Comparison of ENCODE assay signal across 1 cellular context in the genomic region with DNA sequence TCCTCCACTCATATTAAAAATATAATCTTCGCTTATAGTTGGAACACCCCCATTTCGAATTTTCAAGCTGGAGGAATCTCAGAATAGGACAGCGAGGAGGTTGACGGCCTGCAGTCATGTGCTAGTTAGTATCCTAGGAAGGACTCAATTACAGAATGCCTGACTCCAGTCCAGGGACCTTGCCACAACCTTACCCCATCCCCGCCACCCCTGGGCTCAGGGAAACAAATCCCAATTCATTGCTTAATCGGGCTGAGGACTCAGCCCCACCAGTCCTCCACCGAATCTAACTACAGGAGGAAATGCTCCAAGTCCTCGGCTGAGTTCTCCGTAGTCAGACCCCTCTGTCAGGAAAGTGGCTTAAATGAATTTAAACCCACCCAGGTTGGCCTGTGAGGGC.
TF ChIP-seq lines count a peak whose summit lies in the region.

No MANE protein-coding gene starts in this region.

TF ChIP-seq in GM23338, 12 proteins besides CTCF, POLR2A, EP300 and RAD21:
- TF ChIP-seq, protein P1, sequence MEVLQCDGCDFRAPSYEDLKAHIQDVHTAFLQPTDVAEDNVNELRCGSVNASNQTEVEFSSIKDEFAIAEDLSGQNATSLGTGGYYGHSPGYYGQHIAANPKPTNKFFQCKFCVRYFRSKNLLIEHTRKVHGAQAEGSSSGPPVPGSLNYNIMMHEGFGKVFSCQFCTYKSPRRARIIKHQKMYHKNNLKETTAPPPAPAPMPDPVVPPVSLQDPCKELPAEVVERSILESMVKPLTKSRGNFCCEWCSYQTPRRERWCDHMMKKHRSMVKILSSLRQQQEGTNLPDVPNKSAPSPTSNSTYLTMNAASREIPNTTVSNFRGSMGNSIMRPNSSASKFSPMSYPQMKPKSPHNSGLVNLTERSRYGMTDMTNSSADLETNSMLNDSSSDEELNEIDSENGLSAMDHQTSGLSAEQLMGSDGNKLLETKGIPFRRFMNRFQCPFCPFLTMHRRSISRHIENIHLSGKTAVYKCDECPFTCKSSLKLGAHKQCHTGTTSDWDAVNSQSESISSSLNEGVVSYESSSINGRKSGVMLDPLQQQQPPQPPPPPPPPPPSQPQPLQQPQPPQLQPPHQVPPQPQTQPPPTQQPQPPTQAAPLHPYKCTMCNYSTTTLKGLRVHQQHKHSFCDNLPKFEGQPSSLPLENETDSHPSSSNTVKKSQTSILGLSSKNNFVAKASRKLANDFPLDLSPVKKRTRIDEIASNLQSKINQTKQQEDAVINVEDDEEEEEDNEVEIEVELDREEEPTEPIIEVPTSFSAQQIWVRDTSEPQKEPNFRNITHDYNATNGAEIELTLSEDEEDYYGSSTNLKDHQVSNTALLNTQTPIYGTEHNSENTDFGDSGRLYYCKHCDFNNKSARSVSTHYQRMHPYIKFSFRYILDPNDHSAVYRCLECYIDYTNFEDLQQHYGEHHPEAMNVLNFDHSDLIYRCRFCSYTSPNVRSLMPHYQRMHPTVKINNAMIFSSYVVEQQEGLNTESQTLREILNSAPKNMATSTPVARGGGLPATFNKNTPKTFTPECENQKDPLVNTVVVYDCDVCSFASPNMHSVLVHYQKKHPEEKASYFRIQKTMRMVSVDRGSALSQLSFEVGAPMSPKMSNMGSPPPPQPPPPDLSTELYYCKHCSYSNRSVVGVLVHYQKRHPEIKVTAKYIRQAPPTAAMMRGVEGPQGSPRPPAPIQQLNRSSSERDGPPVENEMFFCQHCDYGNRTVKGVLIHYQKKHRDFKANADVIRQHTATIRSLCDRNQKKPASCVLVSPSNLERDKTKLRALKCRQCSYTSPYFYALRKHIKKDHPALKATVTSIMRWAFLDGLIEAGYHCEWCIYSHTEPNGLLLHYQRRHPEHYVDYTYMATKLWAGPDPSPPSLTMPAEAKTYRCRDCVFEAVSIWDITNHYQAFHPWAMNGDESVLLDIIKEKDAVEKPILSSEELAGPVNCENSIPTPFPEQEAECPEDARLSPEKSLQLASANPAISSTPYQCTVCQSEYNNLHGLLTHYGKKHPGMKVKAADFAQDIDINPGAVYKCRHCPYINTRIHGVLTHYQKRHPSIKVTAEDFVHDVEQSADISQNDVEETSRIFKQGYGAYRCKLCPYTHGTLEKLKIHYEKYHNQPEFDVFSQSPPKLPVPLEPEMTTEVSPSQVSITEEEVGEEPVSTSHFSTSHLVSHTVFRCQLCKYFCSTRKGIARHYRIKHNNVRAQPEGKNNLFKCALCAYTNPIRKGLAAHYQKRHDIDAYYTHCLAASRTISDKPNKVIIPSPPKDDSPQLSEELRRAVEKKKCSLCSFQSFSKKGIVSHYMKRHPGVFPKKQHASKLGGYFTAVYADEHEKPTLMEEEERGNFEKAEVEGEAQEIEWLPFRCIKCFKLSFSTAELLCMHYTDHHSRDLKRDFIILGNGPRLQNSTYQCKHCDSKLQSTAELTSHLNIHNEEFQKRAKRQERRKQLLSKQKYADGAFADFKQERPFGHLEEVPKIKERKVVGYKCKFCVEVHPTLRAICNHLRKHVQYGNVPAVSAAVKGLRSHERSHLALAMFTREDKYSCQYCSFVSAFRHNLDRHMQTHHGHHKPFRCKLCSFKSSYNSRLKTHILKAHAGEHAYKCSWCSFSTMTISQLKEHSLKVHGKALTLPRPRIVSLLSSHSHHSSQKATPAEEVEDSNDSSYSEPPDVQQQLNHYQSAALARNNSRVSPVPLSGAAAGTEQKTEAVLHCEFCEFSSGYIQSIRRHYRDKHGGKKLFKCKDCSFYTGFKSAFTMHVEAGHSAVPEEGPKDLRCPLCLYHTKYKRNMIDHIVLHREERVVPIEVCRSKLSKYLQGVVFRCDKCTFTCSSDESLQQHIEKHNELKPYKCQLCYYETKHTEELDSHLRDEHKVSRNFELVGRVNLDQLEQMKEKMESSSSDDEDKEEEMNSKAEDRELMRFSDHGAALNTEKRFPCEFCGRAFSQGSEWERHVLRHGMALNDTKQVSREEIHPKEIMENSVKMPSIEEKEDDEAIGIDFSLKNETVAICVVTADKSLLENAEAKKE (CRISPR knock-in tag; IDR thresholded peaks at IDR 0.05), result no peak
- TF ChIP-seq POLR2AphosphoS5 (IDR thresholded peaks at IDR 0.05; ENCODE audit: low read depth), result no peak
- TF ChIP-seq ZNF331 (CRISPR knock-in tag; IDR thresholded peaks at IDR 0.05; ENCODE audit: low read depth), result no peak
- no peak for TF ChIP-seq JUNB (IDR thresholded peaks at IDR 0.05; ENCODE audit: unreplicated experiment)
- TF ChIP-seq CREB1 (CRISPR knock-in tag; IDR thresholded peaks at IDR 0.05; ENCODE audit: low read depth), result no peak
- no peak for TF ChIP-seq EZH2 (IDR thresholded peaks at IDR 0.05; ENCODE audit: low read depth, unreplicated experiment)
- no peak for TF ChIP-seq STAT1 (IDR thresholded peaks at IDR 0.05; ENCODE audit: unreplicated experiment)
- TF ChIP-seq, protein P2, sequence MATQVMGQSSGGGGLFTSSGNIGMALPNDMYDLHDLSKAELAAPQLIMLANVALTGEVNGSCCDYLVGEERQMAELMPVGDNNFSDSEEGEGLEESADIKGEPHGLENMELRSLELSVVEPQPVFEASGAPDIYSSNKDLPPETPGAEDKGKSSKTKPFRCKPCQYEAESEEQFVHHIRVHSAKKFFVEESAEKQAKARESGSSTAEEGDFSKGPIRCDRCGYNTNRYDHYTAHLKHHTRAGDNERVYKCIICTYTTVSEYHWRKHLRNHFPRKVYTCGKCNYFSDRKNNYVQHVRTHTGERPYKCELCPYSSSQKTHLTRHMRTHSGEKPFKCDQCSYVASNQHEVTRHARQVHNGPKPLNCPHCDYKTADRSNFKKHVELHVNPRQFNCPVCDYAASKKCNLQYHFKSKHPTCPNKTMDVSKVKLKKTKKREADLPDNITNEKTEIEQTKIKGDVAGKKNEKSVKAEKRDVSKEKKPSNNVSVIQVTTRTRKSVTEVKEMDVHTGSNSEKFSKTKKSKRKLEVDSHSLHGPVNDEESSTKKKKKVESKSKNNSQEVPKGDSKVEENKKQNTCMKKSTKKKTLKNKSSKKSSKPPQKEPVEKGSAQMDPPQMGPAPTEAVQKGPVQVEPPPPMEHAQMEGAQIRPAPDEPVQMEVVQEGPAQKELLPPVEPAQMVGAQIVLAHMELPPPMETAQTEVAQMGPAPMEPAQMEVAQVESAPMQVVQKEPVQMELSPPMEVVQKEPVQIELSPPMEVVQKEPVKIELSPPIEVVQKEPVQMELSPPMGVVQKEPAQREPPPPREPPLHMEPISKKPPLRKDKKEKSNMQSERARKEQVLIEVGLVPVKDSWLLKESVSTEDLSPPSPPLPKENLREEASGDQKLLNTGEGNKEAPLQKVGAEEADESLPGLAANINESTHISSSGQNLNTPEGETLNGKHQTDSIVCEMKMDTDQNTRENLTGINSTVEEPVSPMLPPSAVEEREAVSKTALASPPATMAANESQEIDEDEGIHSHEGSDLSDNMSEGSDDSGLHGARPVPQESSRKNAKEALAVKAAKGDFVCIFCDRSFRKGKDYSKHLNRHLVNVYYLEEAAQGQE (IDR thresholded peaks at IDR 0.05; ENCODE audit: unreplicated experiment), result no peak
- no peak for TF ChIP-seq ZNF114 (CRISPR knock-in tag; IDR thresholded peaks at IDR 0.05)
- no peak for TF ChIP-seq EZH2phosphoT487 (IDR thresholded peaks at IDR 0.05; ENCODE audit: unreplicated experiment)
- TF ChIP-seq, protein P3, sequence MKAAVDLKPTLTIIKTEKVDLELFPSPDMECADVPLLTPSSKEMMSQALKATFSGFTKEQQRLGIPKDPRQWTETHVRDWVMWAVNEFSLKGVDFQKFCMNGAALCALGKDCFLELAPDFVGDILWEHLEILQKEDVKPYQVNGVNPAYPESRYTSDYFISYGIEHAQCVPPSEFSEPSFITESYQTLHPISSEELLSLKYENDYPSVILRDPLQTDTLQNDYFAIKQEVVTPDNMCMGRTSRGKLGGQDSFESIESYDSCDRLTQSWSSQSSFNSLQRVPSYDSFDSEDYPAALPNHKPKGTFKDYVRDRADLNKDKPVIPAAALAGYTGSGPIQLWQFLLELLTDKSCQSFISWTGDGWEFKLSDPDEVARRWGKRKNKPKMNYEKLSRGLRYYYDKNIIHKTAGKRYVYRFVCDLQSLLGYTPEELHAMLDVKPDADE (IDR thresholded peaks at IDR 0.05), result no peak
- no peak for TF ChIP-seq NANOG (IDR thresholded peaks at IDR 0.05; ENCODE audit: borderline replicate concordance)
TF ChIP-seq in GM23338: peak in this region for 0.
